ENCODE assay signal across 1 cellular context in the genomic region with DNA sequence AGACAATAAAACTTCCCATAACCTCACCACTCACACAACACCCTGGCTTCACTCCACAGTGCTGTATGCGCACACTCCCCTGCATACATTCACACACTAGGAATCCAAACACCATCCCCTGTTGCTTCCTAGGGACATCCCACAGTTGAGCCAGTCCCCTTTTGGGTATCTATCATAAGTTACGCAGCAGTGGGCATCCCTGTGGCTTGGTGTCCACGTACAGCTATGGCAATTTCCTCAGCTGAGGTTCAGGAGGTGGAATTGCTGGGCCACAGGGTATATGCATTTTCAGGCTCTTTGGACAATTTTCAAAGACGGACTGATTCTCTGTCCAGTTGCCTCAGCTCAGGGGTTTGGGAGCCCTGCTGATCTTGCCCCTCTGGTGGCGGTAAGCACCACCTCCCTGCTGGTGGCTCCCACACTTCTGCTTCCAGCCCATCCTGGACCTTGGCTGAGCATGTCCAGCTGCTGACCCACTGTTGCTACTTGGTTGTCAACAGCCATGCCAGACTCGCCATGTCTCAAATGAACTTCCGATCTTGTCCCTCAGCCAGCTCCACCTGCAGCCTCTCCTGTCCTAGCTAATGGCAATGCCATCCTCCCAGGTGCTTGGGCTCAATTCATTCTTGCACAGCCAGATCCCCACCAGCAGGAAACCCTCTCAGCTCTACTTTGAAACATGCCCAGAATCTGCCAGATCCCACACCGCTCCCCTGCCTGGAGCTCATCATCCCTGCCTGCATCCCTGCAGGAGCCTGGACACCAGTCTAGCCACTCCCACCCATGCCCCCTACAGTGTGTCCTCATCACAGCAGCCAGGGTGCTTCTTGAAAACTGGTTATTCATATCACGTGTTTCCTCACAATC.
TF ChIP-seq lines count a peak whose summit lies in the region.

No MANE protein-coding gene starts in this region.

TF ChIP-seq in H1, 55 proteins besides CTCF, POLR2A, EP300 and RAD21:
- TF ChIP-seq NRF1 (IDR thresholded peaks at IDR 0.05; ENCODE audit: low read depth, low read length) (no peak), TBP (IDR thresholded peaks at IDR 0.05; ENCODE audit: low read depth, low read length) (no peak), CREB1 (IDR thresholded peaks at IDR 0.05) (no peak), GTF2F1 (IDR thresholded peaks at IDR 0.05; ENCODE audit: borderline replicate concordance, low read depth, low read length) (no peak), SIN3A (conservative IDR thresholded peaks at IDR 0.05 in 1 of 2, IDR thresholded peaks at IDR 0.05 in 1 of 2; ENCODE audit: low read depth in 1 of 2, low read length in 2 of 2) (no peak), JUND (IDR thresholded peaks at IDR 0.05; ENCODE audit: low read length) (no peak), PHF8 (conservative IDR thresholded peaks at IDR 0.05; ENCODE audit: low read depth, low read length) (no peak), BCL11A (IDR thresholded peaks at IDR 0.05; ENCODE audit: low read depth in 2 of 2, low read length in 2 of 2) (no peak), SIRT6 (IDR thresholded peaks at IDR 0.05; ENCODE audit: low read length) (no peak), SIX5 (IDR thresholded peaks at IDR 0.05; ENCODE audit: low read depth, low read length) (no peak), SP4 (IDR thresholded peaks at IDR 0.05; ENCODE audit: low read length) (no peak), TEAD4 (IDR thresholded peaks at IDR 0.05; ENCODE audit: low read depth, low read length) (no peak), ASH2L (IDR thresholded peaks at IDR 0.05; ENCODE audit: low read length) (no peak), YY1 (IDR thresholded peaks at IDR 0.05; ENCODE audit: low read depth, low read length) (no peak), CHD2 (IDR thresholded peaks at IDR 0.05; ENCODE audit: low read length) (no peak)
- TF ChIP-seq, protein P1, sequence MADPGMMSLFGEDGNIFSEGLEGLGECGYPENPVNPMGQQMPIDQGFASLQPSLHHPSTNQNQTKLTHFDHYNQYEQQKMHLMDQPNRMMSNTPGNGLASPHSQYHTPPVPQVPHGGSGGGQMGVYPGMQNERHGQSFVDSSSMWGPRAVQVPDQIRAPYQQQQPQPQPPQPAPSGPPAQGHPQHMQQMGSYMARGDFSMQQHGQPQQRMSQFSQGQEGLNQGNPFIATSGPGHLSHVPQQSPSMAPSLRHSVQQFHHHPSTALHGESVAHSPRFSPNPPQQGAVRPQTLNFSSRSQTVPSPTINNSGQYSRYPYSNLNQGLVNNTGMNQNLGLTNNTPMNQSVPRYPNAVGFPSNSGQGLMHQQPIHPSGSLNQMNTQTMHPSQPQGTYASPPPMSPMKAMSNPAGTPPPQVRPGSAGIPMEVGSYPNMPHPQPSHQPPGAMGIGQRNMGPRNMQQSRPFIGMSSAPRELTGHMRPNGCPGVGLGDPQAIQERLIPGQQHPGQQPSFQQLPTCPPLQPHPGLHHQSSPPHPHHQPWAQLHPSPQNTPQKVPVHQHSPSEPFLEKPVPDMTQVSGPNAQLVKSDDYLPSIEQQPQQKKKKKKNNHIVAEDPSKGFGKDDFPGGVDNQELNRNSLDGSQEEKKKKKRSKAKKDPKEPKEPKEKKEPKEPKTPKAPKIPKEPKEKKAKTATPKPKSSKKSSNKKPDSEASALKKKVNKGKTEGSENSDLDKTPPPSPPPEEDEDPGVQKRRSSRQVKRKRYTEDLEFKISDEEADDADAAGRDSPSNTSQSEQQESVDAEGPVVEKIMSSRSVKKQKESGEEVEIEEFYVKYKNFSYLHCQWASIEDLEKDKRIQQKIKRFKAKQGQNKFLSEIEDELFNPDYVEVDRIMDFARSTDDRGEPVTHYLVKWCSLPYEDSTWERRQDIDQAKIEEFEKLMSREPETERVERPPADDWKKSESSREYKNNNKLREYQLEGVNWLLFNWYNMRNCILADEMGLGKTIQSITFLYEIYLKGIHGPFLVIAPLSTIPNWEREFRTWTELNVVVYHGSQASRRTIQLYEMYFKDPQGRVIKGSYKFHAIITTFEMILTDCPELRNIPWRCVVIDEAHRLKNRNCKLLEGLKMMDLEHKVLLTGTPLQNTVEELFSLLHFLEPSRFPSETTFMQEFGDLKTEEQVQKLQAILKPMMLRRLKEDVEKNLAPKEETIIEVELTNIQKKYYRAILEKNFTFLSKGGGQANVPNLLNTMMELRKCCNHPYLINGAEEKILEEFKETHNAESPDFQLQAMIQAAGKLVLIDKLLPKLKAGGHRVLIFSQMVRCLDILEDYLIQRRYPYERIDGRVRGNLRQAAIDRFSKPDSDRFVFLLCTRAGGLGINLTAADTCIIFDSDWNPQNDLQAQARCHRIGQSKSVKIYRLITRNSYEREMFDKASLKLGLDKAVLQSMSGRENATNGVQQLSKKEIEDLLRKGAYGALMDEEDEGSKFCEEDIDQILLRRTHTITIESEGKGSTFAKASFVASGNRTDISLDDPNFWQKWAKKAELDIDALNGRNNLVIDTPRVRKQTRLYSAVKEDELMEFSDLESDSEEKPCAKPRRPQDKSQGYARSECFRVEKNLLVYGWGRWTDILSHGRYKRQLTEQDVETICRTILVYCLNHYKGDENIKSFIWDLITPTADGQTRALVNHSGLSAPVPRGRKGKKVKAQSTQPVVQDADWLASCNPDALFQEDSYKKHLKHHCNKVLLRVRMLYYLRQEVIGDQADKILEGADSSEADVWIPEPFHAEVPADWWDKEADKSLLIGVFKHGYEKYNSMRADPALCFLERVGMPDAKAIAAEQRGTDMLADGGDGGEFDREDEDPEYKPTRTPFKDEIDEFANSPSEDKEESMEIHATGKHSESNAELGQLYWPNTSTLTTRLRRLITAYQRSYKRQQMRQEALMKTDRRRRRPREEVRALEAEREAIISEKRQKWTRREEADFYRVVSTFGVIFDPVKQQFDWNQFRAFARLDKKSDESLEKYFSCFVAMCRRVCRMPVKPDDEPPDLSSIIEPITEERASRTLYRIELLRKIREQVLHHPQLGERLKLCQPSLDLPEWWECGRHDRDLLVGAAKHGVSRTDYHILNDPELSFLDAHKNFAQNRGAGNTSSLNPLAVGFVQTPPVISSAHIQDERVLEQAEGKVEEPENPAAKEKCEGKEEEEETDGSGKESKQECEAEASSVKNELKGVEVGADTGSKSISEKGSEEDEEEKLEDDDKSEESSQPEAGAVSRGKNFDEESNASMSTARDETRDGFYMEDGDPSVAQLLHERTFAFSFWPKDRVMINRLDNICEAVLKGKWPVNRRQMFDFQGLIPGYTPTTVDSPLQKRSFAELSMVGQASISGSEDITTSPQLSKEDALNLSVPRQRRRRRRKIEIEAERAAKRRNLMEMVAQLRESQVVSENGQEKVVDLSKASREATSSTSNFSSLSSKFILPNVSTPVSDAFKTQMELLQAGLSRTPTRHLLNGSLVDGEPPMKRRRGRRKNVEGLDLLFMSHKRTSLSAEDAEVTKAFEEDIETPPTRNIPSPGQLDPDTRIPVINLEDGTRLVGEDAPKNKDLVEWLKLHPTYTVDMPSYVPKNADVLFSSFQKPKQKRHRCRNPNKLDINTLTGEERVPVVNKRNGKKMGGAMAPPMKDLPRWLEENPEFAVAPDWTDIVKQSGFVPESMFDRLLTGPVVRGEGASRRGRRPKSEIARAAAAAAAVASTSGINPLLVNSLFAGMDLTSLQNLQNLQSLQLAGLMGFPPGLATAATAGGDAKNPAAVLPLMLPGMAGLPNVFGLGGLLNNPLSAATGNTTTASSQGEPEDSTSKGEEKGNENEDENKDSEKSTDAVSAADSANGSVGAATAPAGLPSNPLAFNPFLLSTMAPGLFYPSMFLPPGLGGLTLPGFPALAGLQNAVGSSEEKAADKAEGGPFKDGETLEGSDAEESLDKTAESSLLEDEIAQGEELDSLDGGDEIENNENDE (IDR thresholded peaks at IDR 0.05; ENCODE audit: insufficient replicate concordance, low read length), result no peak
- TF ChIP-seq, protein P2, sequence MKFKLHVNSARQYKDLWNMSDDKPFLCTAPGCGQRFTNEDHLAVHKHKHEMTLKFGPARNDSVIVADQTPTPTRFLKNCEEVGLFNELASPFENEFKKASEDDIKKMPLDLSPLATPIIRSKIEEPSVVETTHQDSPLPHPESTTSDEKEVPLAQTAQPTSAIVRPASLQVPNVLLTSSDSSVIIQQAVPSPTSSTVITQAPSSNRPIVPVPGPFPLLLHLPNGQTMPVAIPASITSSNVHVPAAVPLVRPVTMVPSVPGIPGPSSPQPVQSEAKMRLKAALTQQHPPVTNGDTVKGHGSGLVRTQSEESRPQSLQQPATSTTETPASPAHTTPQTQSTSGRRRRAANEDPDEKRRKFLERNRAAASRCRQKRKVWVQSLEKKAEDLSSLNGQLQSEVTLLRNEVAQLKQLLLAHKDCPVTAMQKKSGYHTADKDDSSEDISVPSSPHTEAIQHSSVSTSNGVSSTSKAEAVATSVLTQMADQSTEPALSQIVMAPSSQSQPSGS (IDR thresholded peaks at IDR 0.05; ENCODE audit: low read length), result no peak
- TF ChIP-seq, protein P3, sequence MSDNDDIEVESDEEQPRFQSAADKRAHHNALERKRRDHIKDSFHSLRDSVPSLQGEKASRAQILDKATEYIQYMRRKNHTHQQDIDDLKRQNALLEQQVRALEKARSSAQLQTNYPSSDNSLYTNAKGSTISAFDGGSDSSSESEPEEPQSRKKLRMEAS (IDR thresholded peaks at IDR 0.05), result no peak
